In genomic region chr20:37920270-37920669, GRCh38 we compare ENCODE assay signal across 22 cellular contexts.
DNase-seq lines count a peak whose midpoint lies in the region; ATAC-seq and FAIRE-seq lines count a peak whose summit lies in the region.
"Had no signal": no experiment of that assay in that cellular context is flagged by ENCODE, and none has a peak within 500 bp of the region (broad histone marks: within the 10 kb centered on the region; RNA-seq: fewer than 3 reads in every experiment).

No MANE protein-coding gene starts in this region.

- FAIRE-seq in HTR-8/SVneo (lab: Jason Lieb, UNC) = peak; percentile 46
- FAIRE-seq: endothelial cell of umbilical vein had no signal

- ATAC-seq in GM18907 (IDR thresholded peaks at IDR 0.05; ENCODE audit: unreplicated experiment) = no peak
- ATAC-seq: left lung, right cardiac atrium had no signal

- peak; percentile 55 for DNase-seq in activated CD4-positive, alpha-beta T cell treated with anti-CD3 and anti-CD28 coated beads for 48 hours
- DNase-seq in activated CD4-positive, alpha-beta T cell treated with anti-CD3 and anti-CD28 coated beads for 4 hours = no peak
- DNase-seq in COR-L47 (lab: John Stamatoyannopoulos, UW) (peak; percentile 31), HTR-8/SVneo (ENCODE audit: insufficient read length, low spot score) (no peak), RPMI8226 (peak; percentile 38), NCI-H1930 (lab: John Stamatoyannopoulos, UW) (no peak)
- DNase-seq in central memory CD4-positive, alpha-beta T cell = no peak
- DNase-seq: activated gamma-delta T cell treated with Interleukin-2 at 50 U/mL for 16 hours; activated T-cell treated with anti-CD3 and anti-CD28 coated beads for 4 hours; adrenal gland; DND-41; dorsolateral prefrontal cortex; NCI-H2029; NCI-H510A; NK-92 treated with Interleukin-12 subunit alpha and Interleukin-12 subunit beta, amount 100 ng/mL, for 24 hours; Peyer's patch; right cardiac atrium; SW 1271; T1000 had no signal

Comparison
In these comparisons a context has a peak if more than half of its experiments do, and no peak if none do; other contexts are left out.
1. DNase-seq: peak in activated CD4-positive, alpha-beta T cell treated with anti-CD3 and anti-CD28 coated beads for 48 hours (single experiment), COR-L47 (single experiment) and RPMI8226 (single experiment); none in activated CD4-positive, alpha-beta T cell treated with anti-CD3 and anti-CD28 coated beads for 4 hours (0 of 2), HTR-8/SVneo (single experiment), NCI-H1930 (0 of 2) and central memory CD4-positive, alpha-beta T cell (single experiment).